In genomic region chr11:14358729-14359439, GRCh38 we compare ENCODE assay signal across 1 cellular context.
TF ChIP-seq lines count a peak whose summit lies in the region.

Gene RRAS2 (minus strand): TSS chr11:14359183. CDS start chr11:14358870, 313 bp downstream.

TF ChIP-seq in IMR-90, 13 proteins besides CTCF, POLR2A, EP300 and RAD21 (continued from another document):
- TF ChIP-seq, protein P1, sequence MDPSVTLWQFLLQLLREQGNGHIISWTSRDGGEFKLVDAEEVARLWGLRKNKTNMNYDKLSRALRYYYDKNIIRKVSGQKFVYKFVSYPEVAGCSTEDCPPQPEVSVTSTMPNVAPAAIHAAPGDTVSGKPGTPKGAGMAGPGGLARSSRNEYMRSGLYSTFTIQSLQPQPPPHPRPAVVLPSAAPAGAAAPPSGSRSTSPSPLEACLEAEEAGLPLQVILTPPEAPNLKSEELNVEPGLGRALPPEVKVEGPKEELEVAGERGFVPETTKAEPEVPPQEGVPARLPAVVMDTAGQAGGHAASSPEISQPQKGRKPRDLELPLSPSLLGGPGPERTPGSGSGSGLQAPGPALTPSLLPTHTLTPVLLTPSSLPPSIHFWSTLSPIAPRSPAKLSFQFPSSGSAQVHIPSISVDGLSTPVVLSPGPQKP (IDR thresholded peaks at IDR 0.05; ENCODE audit: borderline replicate concordance, low read depth, low read length): no peak
